In the genomic region with DNA sequence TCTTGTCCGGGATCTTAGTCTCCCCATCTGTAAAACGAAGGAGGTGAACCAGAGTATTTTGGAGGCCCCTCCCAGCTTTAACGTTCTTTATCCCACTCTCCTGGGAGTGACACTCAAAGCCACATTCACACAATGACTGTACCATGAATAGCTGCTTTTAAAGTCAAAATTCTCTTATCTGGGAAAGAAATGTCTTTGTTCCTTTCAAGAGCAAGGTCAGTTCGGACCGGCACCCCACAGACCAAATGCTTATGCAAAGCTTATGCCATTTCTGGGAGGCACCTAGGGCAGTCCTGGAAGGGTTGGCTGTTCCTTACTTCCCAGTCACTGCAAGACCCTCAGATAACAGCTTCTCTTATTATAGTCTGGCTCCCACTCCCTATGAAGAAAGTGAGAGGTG, we compare ENCODE assay signal across 34 cellular contexts. TPM values are rescaled to one million over a fixed set of nuclear protein-coding genes. Genes with fewer than 3 reads are reported as not detected.
"Had no signal": no experiment of that assay in that cellular context is flagged by ENCODE, and none has a peak within 500 bp of the region (broad histone marks: within the 10 kb centered on the region; RNA-seq: fewer than 3 reads in every experiment).

No MANE protein-coding gene starts in this region.

- DNase-seq: activated CD4-positive, alpha-beta memory T cell treated with anti-CD3 and anti-CD28 coated beads, Interleukin-2, amount 10 ng/mL, durations not matched to agents 7 days and 5 days; activated CD4-positive, alpha-beta T cell treated with anti-CD3 and anti-CD28 coated beads for 1 hour; activated CD4-positive, alpha-beta T cell treated with anti-CD3 and anti-CD28 coated beads for 48 hours; activated CD4-positive, CD25-positive, alpha-beta regulatory T cell; activated CD8-positive, alpha-beta memory T cell treated with anti-CD3 and anti-CD28 coated beads for 24 hours; activated CD8-positive, alpha-beta memory T cell treated with anti-CD3 and anti-CD28 coated beads, Interleukin-2, amount 10 ng/mL, durations not matched to agents 7 days and 5 days; activated CD8-positive, alpha-beta memory T cell treated with anti-CD3 and anti-CD28 coated beads, Interleukin-2, amount 50 U/mL, for 48 hours; activated effector memory CD4-positive, alpha-beta T cell treated with Interleukin-2 at 50 U/mL for 16 hours; activated naive CD4-positive, alpha-beta T cell treated with anti-CD3 and anti-CD28 coated beads, Interleukin-2, amount 10 ng/mL, durations not matched to agents 7 days and 5 days; activated naive CD8-positive, alpha-beta T cell treated with anti-CD3 and anti-CD28 coated beads, Interleukin-2, amount 50 U/mL, for 24 hours; activated T-cell treated with anti-CD3 and anti-CD28 coated beads, Interleukin-2, amount 50 U/mL, for 48 hours; aorta; brain microvascular endothelial cell; central memory CD4-positive, alpha-beta T cell; Kasumi-1; MG63; NCI-H1048; NCI-H1417; NCI-H146; NCI-H1930; NCI-H2081 treated with DMSO at 0.1 percent for 48 hours; NCI-H345; NCI-H524 treated with DMSO at 0.1 percent for 48 hours; PC-3; Peyer's patch; RPMI8226; SHP77 treated with DMSO at 0.1 percent for 48 hours; SK-N-SH; T-helper 1 cell; T-helper 2 cell; T-helper 9 cell had no signal

- H3K9ac ChIP-seq: SK-N-SH had no signal

- H3K27me3 ChIP-seq: brain microvascular endothelial cell, MG63, Peyer's patch, SJSA1 had no signal

- H3K9me2 ChIP-seq: SK-N-SH had no signal

- H3K9me3 Mint-ChIP-seq: activated naive CD8-positive, alpha-beta T cell treated with anti-CD3 and anti-CD28 coated beads, Interleukin-2, amount 50 U/mL, for 24 hours had no signal

- H3K27me3 Mint-ChIP-seq: activated CD4-positive, alpha-beta memory T cell treated with anti-CD3 and anti-CD28 coated beads, Interleukin-2, amount 10 ng/mL, durations not matched to agents 7 days and 5 days; activated CD8-positive, alpha-beta memory T cell treated with anti-CD3 and anti-CD28 coated beads, Interleukin-2, amount 10 ng/mL, durations not matched to agents 7 days and 5 days; activated naive CD4-positive, alpha-beta T cell treated with anti-CD3 and anti-CD28 coated beads, Interleukin-2, amount 10 ng/mL, durations not matched to agents 7 days and 5 days; activated naive CD8-positive, alpha-beta T cell; activated naive CD8-positive, alpha-beta T cell treated with anti-CD3 and anti-CD28 coated beads, Interleukin-2, amount 50 U/mL, for 24 hours had no signal

- H3K4me1 ChIP-seq: Peyer's patch, SJSA1 had no signal

- H3K36me3 ChIP-seq: brain microvascular endothelial cell, MG63, Peyer's patch, SJSA1 had no signal

- H3K27ac ChIP-seq: brain microvascular endothelial cell, Peyer's patch, SJSA1, VCaP had no signal

- H3K9me3 ChIP-seq: MG63, Peyer's patch, SJSA1, SK-N-SH had no signal

- H3K4me3 ChIP-seq: MG63, Peyer's patch, SJSA1 had no signal

- H3K27ac Mint-ChIP-seq: activated CD4-positive, alpha-beta memory T cell treated with anti-CD3 and anti-CD28 coated beads, Interleukin-2, amount 10 ng/mL, durations not matched to agents 7 days and 5 days; activated CD8-positive, alpha-beta memory T cell treated with anti-CD3 and anti-CD28 coated beads, Interleukin-2, amount 10 ng/mL, durations not matched to agents 7 days and 5 days; activated naive CD4-positive, alpha-beta T cell treated with anti-CD3 and anti-CD28 coated beads, Interleukin-2, amount 10 ng/mL, durations not matched to agents 7 days and 5 days; activated naive CD8-positive, alpha-beta T cell; activated naive CD8-positive, alpha-beta T cell treated with anti-CD3 and anti-CD28 coated beads, Interleukin-2, amount 50 U/mL, for 24 hours had no signal

- ATAC-seq: activated CD8-positive, alpha-beta memory T cell treated with anti-CD3 and anti-CD28 coated beads, Interleukin-2, amount 10 ng/mL, durations not matched to agents 7 days and 5 days; activated naive CD8-positive, alpha-beta T cell treated with anti-CD3 and anti-CD28 coated beads, Interleukin-2, amount 50 U/mL, for 24 hours; PC-3 had no signal

- H3K36me3 Mint-ChIP-seq: activated CD8-positive, alpha-beta memory T cell treated with anti-CD3 and anti-CD28 coated beads, Interleukin-2, amount 10 ng/mL, durations not matched to agents 7 days and 5 days; activated naive CD4-positive, alpha-beta T cell treated with anti-CD3 and anti-CD28 coated beads, Interleukin-2, amount 10 ng/mL, durations not matched to agents 7 days and 5 days; activated naive CD8-positive, alpha-beta T cell had no signal

- H3K4me3 Mint-ChIP-seq: activated CD4-positive, alpha-beta memory T cell treated with anti-CD3 and anti-CD28 coated beads, Interleukin-2, amount 10 ng/mL, durations not matched to agents 7 days and 5 days; activated CD8-positive, alpha-beta memory T cell treated with anti-CD3 and anti-CD28 coated beads, Interleukin-2, amount 10 ng/mL, durations not matched to agents 7 days and 5 days; activated naive CD4-positive, alpha-beta T cell treated with anti-CD3 and anti-CD28 coated beads, Interleukin-2, amount 10 ng/mL, durations not matched to agents 7 days and 5 days; activated naive CD8-positive, alpha-beta T cell; activated naive CD8-positive, alpha-beta T cell treated with anti-CD3 and anti-CD28 coated beads, Interleukin-2, amount 50 U/mL, for 24 hours had no signal

- H3K4me1 Mint-ChIP-seq: activated CD4-positive, alpha-beta memory T cell treated with anti-CD3 and anti-CD28 coated beads, Interleukin-2, amount 10 ng/mL, durations not matched to agents 7 days and 5 days; activated CD8-positive, alpha-beta memory T cell treated with anti-CD3 and anti-CD28 coated beads, Interleukin-2, amount 10 ng/mL, durations not matched to agents 7 days and 5 days; activated naive CD4-positive, alpha-beta T cell treated with anti-CD3 and anti-CD28 coated beads, Interleukin-2, amount 10 ng/mL, durations not matched to agents 7 days and 5 days; activated naive CD8-positive, alpha-beta T cell treated with anti-CD3 and anti-CD28 coated beads, Interleukin-2, amount 50 U/mL, for 24 hours had no signal

- H3K4me2 ChIP-seq: SK-N-SH had no signal

RNA-seq across cellular contexts. Expression of gene WNT5A, which starts 53.5 kb away (rescaled TPM):
- total RNA-seq: activated CD4-positive, alpha-beta memory T cell treated with anti-CD3 and anti-CD28 coated beads, Interleukin-2, amount 10 ng/mL, durations not matched to agents 7 days and 5 days had no signal
